ENCODE assay signal across 17 cellular contexts in the genomic region with DNA sequence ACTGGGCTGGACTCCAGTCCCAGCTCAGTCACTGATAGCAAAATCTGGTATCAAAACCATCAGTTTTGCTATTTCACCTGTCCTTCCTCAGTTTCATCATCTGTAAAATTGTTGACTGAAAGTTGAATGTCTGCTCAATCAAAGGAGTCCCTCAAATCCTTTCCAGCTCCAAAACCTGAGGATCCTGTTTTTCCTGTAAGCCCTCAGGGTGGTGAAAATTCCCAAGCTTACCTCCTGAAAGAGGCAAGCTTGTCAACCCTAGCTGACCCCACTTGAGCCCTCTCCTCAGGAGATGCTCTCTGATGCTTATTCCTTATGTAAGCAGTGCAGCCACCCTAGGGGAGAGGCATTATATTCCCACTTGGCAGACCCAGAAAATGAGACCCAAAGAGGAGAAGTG.
"Had no signal": no experiment of that assay in that cellular context is flagged by ENCODE, and none has a peak within 500 bp of the region (broad histone marks: within the 10 kb centered on the region; RNA-seq: fewer than 3 reads in every experiment).

No MANE protein-coding gene starts in this region.

- H3K4me3 ChIP-seq: gastrocnemius medialis, heart right ventricle, lung, prostate gland, transverse colon had no signal

- DNase-seq: activated CD4-positive, alpha-beta T cell treated with anti-CD3 and anti-CD28 coated beads, Interleukin-2, amount 50 U/mL, for 1 hour; activated naive CD4-positive, alpha-beta T cell; endodermal cell; erythroblast; gastrocnemius medialis; heart right ventricle; left cardiac atrium; right cardiac atrium; small intestine; stimulated activated CD4-positive, alpha-beta T cell treated with anti-CD3 and anti-CD28 coated beads, Interleukin-4, amount 100 ng/mL, for 4 hours; stimulated activated CD8-positive, alpha-beta memory T cell treated with anti-CD3 and anti-CD28 coated beads, Interleukin-4, amount 100 ng/mL, for 48 hours; stimulated activated naive CD4-positive, alpha-beta T cell treated with Interleukin-2 at 50 U/mL for 16 hours; transverse colon had no signal

- H3K27me3 ChIP-seq: gastrocnemius medialis, heart right ventricle, transverse colon had no signal

- H3K9me3 Mint-ChIP-seq: endodermal cell, neural crest cell had no signal

- ATAC-seq: activated CD4-positive, CD25-positive, alpha-beta regulatory T cell treated with anti-CD3 and anti-CD28 coated beads, Interleukin-2, amount 50 U/mL, for 24 hours; gastrocnemius medialis; heart right ventricle; left cardiac atrium; right cardiac atrium had no signal

- H3K4me3 Mint-ChIP-seq: endodermal cell, neural crest cell had no signal

- H3K36me3 ChIP-seq: gastrocnemius medialis, heart right ventricle, prostate gland, transverse colon had no signal

- H3K27ac ChIP-seq: gastrocnemius medialis, heart right ventricle, prostate gland, transverse colon had no signal

- H3K9me3 ChIP-seq: gastrocnemius medialis, heart right ventricle, prostate gland, transverse colon had no signal
